Comparison of ENCODE assay signal across 9 cellular contexts in genomic region chr2:74205586-74205985, GRCh38. TPM values are rescaled to one million over a fixed set of nuclear protein-coding genes. Genes with fewer than 3 reads are reported as not detected.
DNase-seq lines count a peak whose midpoint lies in the region; ATAC-seq and TF ChIP-seq lines count a peak whose summit lies in the region.
"Had no signal": no experiment of that assay in that cellular context is flagged by ENCODE, and none has a peak within 500 bp of the region (broad histone marks: within the 10 kb centered on the region; RNA-seq: fewer than 3 reads in every experiment).

No MANE protein-coding gene starts in this region.

- ATAC-seq in heart left ventricle, result no peak

- peaks cover 10% of the 10 kb centered on the region for H3K4me1 ChIP-seq in colonic mucosa
- peaks cover 11% of the 10 kb centered on the region for H3K4me1 ChIP-seq in smooth muscle cell (ENCODE audit: low read depth)
- peaks cover 0 to 75% (median 25%) of the 10 kb centered on the region in 12 donors for H3K4me1 ChIP-seq in heart left ventricle

- H4K20me1 ChIP-seq in smooth muscle cell (ENCODE audit: low read depth), result peaks cover 100% of the 10 kb centered on the region

- H3K79me2 ChIP-seq in smooth muscle cell (ENCODE audit: low read depth), result peaks cover 97% of the 10 kb centered on the region

- H3K4me2 ChIP-seq in smooth muscle cell, result peak overlapping the region; percentile 26

- no peak overlapping the region for H3K4me3 ChIP-seq in colonic mucosa
- H3K4me3 ChIP-seq in smooth muscle cell, result no peak overlapping the region
- H3K4me3 ChIP-seq in heart left ventricle, result peak overlapping the region in 1 of 12 donors; percentile 21

- H3F3A ChIP-seq in smooth muscle cell (ENCODE audit: low read depth), result peaks cover 3% of the 10 kb centered on the region

- peaks cover 15% of the 10 kb centered on the region for H3K36me3 ChIP-seq in colonic mucosa
- no peaks in the 10 kb centered on the region for H3K36me3 ChIP-seq in smooth muscle cell (ENCODE audit: low read depth)
- peaks cover 0 to 48% (median 22%) of the 10 kb centered on the region in 9 donors for H3K36me3 ChIP-seq in heart left ventricle

- intact Hi-C loops in colonic mucosa (cut with DNase I) (no loop called here), heart left ventricle (cut with DNase I) (no loop called here)

- H3K9me3 ChIP-seq in colonic mucosa (no peaks in the 10 kb centered on the region), smooth muscle cell (replicated peaks; ENCODE audit: low read depth) (no peaks in the 10 kb centered on the region), heart left ventricle (no peaks in the 10 kb centered on the region)

- no peak overlapping the region for H3K9ac ChIP-seq in colonic mucosa (ENCODE audit: low read depth in 2 of 2, low read length in 2 of 2)
- no peak overlapping the region for H3K9ac ChIP-seq in smooth muscle cell (ENCODE audit: low read depth)

- H3K27me3 ChIP-seq in colonic mucosa (no peaks in the 10 kb centered on the region), smooth muscle cell (ENCODE audit: low read depth) (no peaks in the 10 kb centered on the region), heart left ventricle (no peaks in the 10 kb centered on the region)

- H3K27ac ChIP-seq in colonic mucosa (peak overlapping the region; percentile 76), smooth muscle cell (ENCODE audit: low read depth) (peak overlapping the region; percentile 45), heart left ventricle (peak overlapping the region in 3 of 12 donors; percentile 41 to 91 (median 41))

- no peak overlapping the region for H2AFZ ChIP-seq in smooth muscle cell (ENCODE audit: low read depth)

- TF ChIP-seq CTCF in colonic mucosa (IDR thresholded peaks at IDR 0.05), result no peak
- no peak for TF ChIP-seq CTCF in smooth muscle cell (IDR thresholded peaks at IDR 0.05; ENCODE audit: borderline replicate concordance, insufficient read depth, poor library complexity, severe bottlenecking)
- TF ChIP-seq CTCF in heart left ventricle (IDR thresholded peaks at IDR 0.05), result no peak

- TF ChIP-seq POLR2A in heart left ventricle (IDR thresholded peaks at IDR 0.05), result no peak

- DNase-seq in NK-92 treated with Interleukin-12 subunit alpha and Interleukin-12 subunit beta, amount 100 ng/mL, for 24 hours (lab: John Stamatoyannopoulos, UW), result peak; percentile 23
- no peak for DNase-seq in NK-92 (lab: John Stamatoyannopoulos, UW; ENCODE audit: unreplicated experiment)
- DNase-seq in NCI-H2107 (lab: John Stamatoyannopoulos, UW), result peak; percentile 8
- peak; percentile 82 for DNase-seq in colonic mucosa
- DNase-seq in smooth muscle cell (lab: John Stamatoyannopoulos, UW; ENCODE audit: unreplicated experiment), result no peak
- DNase-seq in heart left ventricle, result no peak
- no peak for DNase-seq in NCI-H510A treated with DMSO at 0.1 percent for 48 hours (lab: John Stamatoyannopoulos, UW)
- no peak for DNase-seq in NCI-H1092 treated with DMSO at 0.1 percent for 48 hours (lab: John Stamatoyannopoulos, UW)
- DNase-seq: left ventricle myocardium superior had no signal

- 73% methylated on average over 7 of the region's 7 CpGs for WGBS in smooth muscle cell (ENCODE audit: low lambda C conversion rate)
- 71 to 83% (median 73%) methylated on average over 7 of the region's 7 CpGs for WGBS in heart left ventricle, 4 donors

RNA-seq across cellular contexts. Expression of gene MTHFD2, which starts 7.2 kb away (rescaled TPM):
- total RNA-seq in colonic mucosa, result 10 to 100 TPM; 44.9 to 89.2 TPM
- total RNA-seq in smooth muscle cell, result 136 and 159 TPM in 2 replicates
- polyA plus RNA-seq in smooth muscle cell, result 63.6 and 74.2 TPM in 2 replicates
- 10 to 100 TPM; 13.0 to 40.5 (median 17.5) TPM for total RNA-seq in heart left ventricle
- polyA plus RNA-seq in heart left ventricle, result 10 to 100 TPM; 12.9 to 27.6 TPM

RNA-seq across cellular contexts. Expression of gene MOB1A, which starts 26.9 kb away (rescaled TPM):
- 100 to 1,000 TPM; 124 to 160 TPM for total RNA-seq in colonic mucosa
- 98.1 and 140 TPM in 2 replicates for total RNA-seq in smooth muscle cell
- polyA plus RNA-seq in smooth muscle cell, result 41.5 and 45.2 TPM in 2 replicates
- total RNA-seq in heart left ventricle, result 100 to 1,000 TPM in 1 of 9 donors, 10 to 100 TPM in 8; 42.2 to 104 (median 55.4) TPM
- polyA plus RNA-seq in heart left ventricle, result 10 to 100 TPM; 15.0 to 33.8 TPM

RNA-seq across cellular contexts. Expression of gene BOLA3, which starts 57.9 kb away (rescaled TPM):
- total RNA-seq in colonic mucosa, result 10 to 100 TPM; 44.8 to 95.1 TPM
- total RNA-seq in smooth muscle cell, result 87.5 and 99.7 TPM in 2 replicates
- polyA plus RNA-seq in smooth muscle cell, result 93.8 and 100 TPM in 2 replicates
- 100 to 1,000 TPM in 1 of 9 donors, 10 to 100 TPM in 8; 52.2 to 165 (median 65.3) TPM for total RNA-seq in heart left ventricle
- 100 to 1,000 TPM in 1 of 2 donors, 10 to 100 TPM in 1; 56.0 to 242 TPM for polyA plus RNA-seq in heart left ventricle

Comparison
In these comparisons a context has a peak if more than half of its experiments do, and no peak if none do; other contexts are left out.
1. DNase-seq: peak in NK-92 treated with Interleukin-12 subunit alpha and Interleukin-12 subunit beta, amount 100 ng/mL, for 24 hours (single experiment), NCI-H2107 (single experiment) and colonic mucosa (single experiment); none in NK-92 (single experiment), smooth muscle cell (single experiment), heart left ventricle (0 of 5), NCI-H510A treated with DMSO at 0.1 percent for 48 hours (single experiment) and NCI-H1092 treated with DMSO at 0.1 percent for 48 hours (single experiment).